18 cellular contexts compared by ENCODE assay signal in genomic region chr17:10031102-10031501, GRCh38.
A peak's percentile ranks its signal among the peaks of the same experiment; 100 is the strongest.
DNase-seq lines count a peak whose midpoint lies in the region; ATAC-seq and TF ChIP-seq lines count a peak whose summit lies in the region.
"Had no signal": no experiment of that assay in that cellular context is flagged by ENCODE, and none has a peak within 500 bp of the region (broad histone marks: within the 10 kb centered on the region; RNA-seq: fewer than 3 reads in every experiment).

No MANE protein-coding gene starts in this region.

- no peak overlapping the region for H3K27ac Mint-ChIP-seq in activated CD8-positive, alpha-beta T cell treated with anti-CD3 and anti-CD28 coated beads for 36 hours

- H3K9me3 Mint-ChIP-seq in activated CD8-positive, alpha-beta T cell treated with anti-CD3 and anti-CD28 coated beads for 36 hours: no peaks in the 10 kb centered on the region

- intact Hi-C loops in activated CD8-positive, alpha-beta T cell treated with anti-CD3 and anti-CD28 coated beads for 36 hours (cut with micrococcal nuclease): no loop called here

- no peak for ATAC-seq in activated CD8-positive, alpha-beta T cell treated with anti-CD3 and anti-CD28 coated beads for 36 hours
- ATAC-seq: A549 had no signal

- POLR2A ChIA-PET in activated CD8-positive, alpha-beta T cell treated with anti-CD3 and anti-CD28 coated beads for 36 hours (lab: Charles Lee): no interaction called here

- peaks cover 91 to 100% (median 98%) of the 10 kb centered on the region in 10 experiments for H3K4me1 ChIP-seq in BLaER1 treated with 17β-estradiol and CSF1 and Interleukin-3, amounts not matched to agents 10 nM and 100 nM
- H3K4me1 ChIP-seq in neutrophil (ENCODE audit: control insufficient read depth in 1 of 2, insufficient read depth in 1 of 2, low read depth in 1 of 2, low read length in 1 of 2) (peaks cover 52 to 59% of the 10 kb centered on the region in 2 experiments), HAP-1 (no peaks in the 10 kb centered on the region)
- H3K4me1 ChIP-seq: Caco-2 had no signal

- no peak overlapping the region for H3K4me3 ChIP-seq in BLaER1 treated with 17β-estradiol and CSF1 and Interleukin-3, amounts not matched to agents 10 nM and 100 nM
- no peak overlapping the region for H3K4me3 ChIP-seq in neutrophil (ENCODE audit: low read depth in 1 of 2, low read length in 1 of 2)
- no peak overlapping the region for H3K4me3 ChIP-seq in HAP-1
- H3K4me3 ChIP-seq: A549, MG63, PC-9 had no signal

- 0 out of 22 replicates have a peak overlapping the region, but pooled peaks of 1 of the 11 experiments have one; percentile 9 for H3K9ac ChIP-seq in BLaER1 treated with 17β-estradiol and CSF1 and Interleukin-3, amounts not matched to agents 10 nM and 100 nM

- H3K9me3 ChIP-seq in BLaER1 treated with 17β-estradiol and CSF1 and Interleukin-3, amounts not matched to agents 10 nM and 100 nM (replicated peaks in 1 of 11): peaks cover 0 to 13% (median 0%) of the 10 kb centered on the region in 11 experiments; a peak in 1 of 22 replicates
- H3K9me3 ChIP-seq in neutrophil (no peaks in the 10 kb centered on the region), HAP-1 (no peaks in the 10 kb centered on the region)
- H3K9me3 ChIP-seq: A549, Caco-2, MG63 had no signal

- no peak for TF ChIP-seq CTCF in neutrophil (IDR thresholded peaks at IDR 0.05)
- no peak for TF ChIP-seq CTCF in activated CD8-positive, alpha-beta T cell treated with anti-CD3 and anti-CD28 coated beads for 36 hours (IDR thresholded peaks at IDR 0.05)

- H3K36me3 ChIP-seq in BLaER1 treated with 17β-estradiol and CSF1 and Interleukin-3, amounts not matched to agents 10 nM and 100 nM: peaks cover 36 to 85% (median 72%) of the 10 kb centered on the region in 11 experiments
- H3K36me3 ChIP-seq in neutrophil (peaks cover 13% of the 10 kb centered on the region), HAP-1 (replicated peaks) (no peaks in the 10 kb centered on the region)
- H3K36me3 ChIP-seq: MG63 had no signal

- peak; percentile 36 for DNase-seq in RPMI7951 (ENCODE audit: low read depth)
- peak; percentile 56 for DNase-seq in globus pallidus (ENCODE audit: low spot score)
- no peak for DNase-seq in KBM-7
- no peak for DNase-seq in AML-193 (lab: John Stamatoyannopoulos, UW)
- no peak for DNase-seq in activated CD8-positive, alpha-beta T cell treated with anti-CD3 and anti-CD28 coated beads for 36 hours
- no peak for DNase-seq in HAP-1 (ENCODE audit: low spot score in 2 of 2)
- DNase-seq: Caco-2, DMS153, EL, GOT3, MG63, NCI-H1092 treated with DMSO at 0.1 percent for 48 hours, NCI-H510A treated with DMSO at 0.1 percent for 48 hours, NCI-H82, PC-9 had no signal

- H3K4me3 Mint-ChIP-seq in activated CD8-positive, alpha-beta T cell treated with anti-CD3 and anti-CD28 coated beads for 36 hours: no peak overlapping the region

- H3K36me3 Mint-ChIP-seq in activated CD8-positive, alpha-beta T cell treated with anti-CD3 and anti-CD28 coated beads for 36 hours (ENCODE audit: low read depth): no peaks in the 10 kb centered on the region

- peak overlapping the region; percentile 74 to 99 (median 93) for H3K4me2 ChIP-seq in BLaER1 treated with 17β-estradiol and CSF1 and Interleukin-3, amounts not matched to agents 10 nM and 100 nM
- H3K4me2 ChIP-seq: A549, PC-9 had no signal

- no peaks in the 10 kb centered on the region for H3K27me3 Mint-ChIP-seq in activated CD8-positive, alpha-beta T cell treated with anti-CD3 and anti-CD28 coated beads for 36 hours

- no peaks in the 10 kb centered on the region for H3K27me3 ChIP-seq in BLaER1 treated with 17β-estradiol and CSF1 and Interleukin-3, amounts not matched to agents 10 nM and 100 nM
- H3K27me3 ChIP-seq in neutrophil (no peaks in the 10 kb centered on the region), HAP-1 (ENCODE audit: low read depth) (no peaks in the 10 kb centered on the region)
- H3K27me3 ChIP-seq: MG63 had no signal

- in situ Hi-C loops in KBM-7 (cut with MboI; ENCODE audit: low pct_unique_long_range_greater_than_20kb, low sequenced_read_pairs) (no loop called here), HAP-1 (cut with MboI; ENCODE audit: low sequenced_read_pairs) (no loop called here)

- CTCF ChIA-PET in activated CD8-positive, alpha-beta T cell treated with anti-CD3 and anti-CD28 coated beads for 36 hours (lab: Charles Lee): no interaction called here

- H4K20me1 ChIP-seq in BLaER1 treated with 17β-estradiol and CSF1 and Interleukin-3, amounts not matched to agents 10 nM and 100 nM: peaks cover 0 to 67% (median 37%) of the 10 kb centered on the region in 11 experiments; a peak in 14 of 22 replicates

- peak overlapping the region; percentile 30 to 100 (median 98); a peak in 20 of 22 replicates for H3K27ac ChIP-seq in BLaER1 treated with 17β-estradiol and CSF1 and Interleukin-3, amounts not matched to agents 10 nM and 100 nM
- H3K27ac ChIP-seq in neutrophil: peak overlapping the region; percentile 57
- H3K27ac ChIP-seq: A549, PC-9 had no signal

- H3K4me1 Mint-ChIP-seq in activated CD8-positive, alpha-beta T cell treated with anti-CD3 and anti-CD28 coated beads for 36 hours (ENCODE audit: low read depth): no peaks in the 10 kb centered on the region

Comparison
In these comparisons a context has a peak if more than half of its experiments do, and no peak if none do; other contexts are left out.
1. DNase-seq: peak in RPMI7951 (single experiment) and globus pallidus (single experiment); none in KBM-7 (single experiment), AML-193 (0 of 2), activated CD8-positive, alpha-beta T cell treated with anti-CD3 and anti-CD28 coated beads for 36 hours (single experiment) and HAP-1 (0 of 2).